ENCODE assay signal across 24 cellular contexts in genomic region chr5:37575541-37576489, GRCh38.
DNase-seq lines count a peak whose midpoint lies in the region; ATAC-seq, FAIRE-seq and TF ChIP-seq lines count a peak whose summit lies in the region.
"Had no signal": no experiment of that assay in that cellular context is flagged by ENCODE, and none has a peak within 500 bp of the region (broad histone marks: within the 10 kb centered on the region; RNA-seq: fewer than 3 reads in every experiment).

No MANE protein-coding gene starts in this region.

- H3K4me1 Mint-ChIP-seq in endodermal cell = peaks cover 13% of the 10 kb centered on the region

- DNase-seq in HTR-8/SVneo (ENCODE audit: insufficient read length, low spot score) (no peak), OCI-M1 (lab: John Stamatoyannopoulos, UW) (peak; percentile 78), endodermal cell (peak; percentile 49), mucosa of descending colon (no peak), NCI-H2029 treated with DMSO at 0.1 percent for 48 hours (lab: John Stamatoyannopoulos, UW) (no peak), OCI-M2 (lab: John Stamatoyannopoulos, UW; ENCODE audit: unreplicated experiment) (no peak)
- DNase-seq: activated CD8-positive, alpha-beta T cell treated with anti-CD3 and anti-CD28 coated beads, Interleukin-2, amount 10 ng/mL, durations not matched to agents 7 days and 5 days; amygdala; CD8-positive, alpha-beta T cell; dorsolateral prefrontal cortex; foreskin keratinocyte; NCI-H1417 treated with DMSO at 0.1 percent for 48 hours; NCI-H2107; NCI-H526 treated with DMSO at 0.1 percent for 48 hours; psoas muscle; stimulated activated CD4-positive, alpha-beta T cell treated with anti-CD3 and anti-CD28 coated beads, Interleukin-1b, Interleukin-23, amount 100 ng/mL, for 48 hours; uterus had no signal

- no peak overlapping the region for H3K9ac ChIP-seq in endodermal cell (ENCODE audit: extremely low read depth, low read length, poor library complexity, severe bottlenecking)

- no peak overlapping the region for H3K4me3 Mint-ChIP-seq in endodermal cell
- H3K4me3 Mint-ChIP-seq: activated CD8-positive, alpha-beta T cell treated with anti-CD3 and anti-CD28 coated beads, Interleukin-2, amount 10 ng/mL, durations not matched to agents 7 days and 5 days; CD8-positive, alpha-beta T cell; stimulated activated memory B cell treated with anti-CD40 and anti-IgM and Interleukin-4, amounts not matched to agents 10 μg/mL and 1 μg/mL and 100 μg/mL, for 72 hours; T-helper 2 cell treated with Interferon-gamma antibody and Interleukin-4, amounts not matched to agents 5 μg/mL and 100 μg/mL, for 36 hours had no signal

- H3K9me3 ChIP-seq in endodermal cell (ENCODE audit: control insufficient read depth, low read length) (no peaks in the 10 kb centered on the region), mucosa of descending colon (no peaks in the 10 kb centered on the region)
- H3K9me3 ChIP-seq: neutrophil, psoas muscle, uterus had no signal

- H3K27ac Mint-ChIP-seq in endodermal cell = no peak overlapping the region
- H3K27ac Mint-ChIP-seq: activated CD8-positive, alpha-beta T cell treated with anti-CD3 and anti-CD28 coated beads, Interleukin-2, amount 10 ng/mL, durations not matched to agents 7 days and 5 days; CD8-positive, alpha-beta T cell; stimulated activated memory B cell treated with anti-CD40 and anti-IgM and Interleukin-4, amounts not matched to agents 10 μg/mL and 1 μg/mL and 100 μg/mL, for 72 hours; T-helper 2 cell treated with Interferon-gamma antibody and Interleukin-4, amounts not matched to agents 5 μg/mL and 100 μg/mL, for 36 hours had no signal

- 82% methylated on average over 7 of the region's 8 CpGs; no CpG with 5 or more reads in 1 of the 2 experiments for WGBS in endodermal cell (ENCODE audit: insufficient coverage in 1 of 2, insufficient read length in 1 of 2), 2 experiments

- peak; percentile 57 for FAIRE-seq in HTR-8/SVneo (lab: Jason Lieb, UNC)
- FAIRE-seq: GM19239, keratinocyte had no signal

- peaks cover 52% of the 10 kb centered on the region for H3K27me3 ChIP-seq in endodermal cell (ENCODE audit: control insufficient read depth, insufficient read depth, low read length, poor library complexity, severe bottlenecking)
- H3K27me3 ChIP-seq: dorsolateral prefrontal cortex, foreskin keratinocyte, neutrophil, uterus had no signal

- peaks cover 38% of the 10 kb centered on the region for H3K27me3 Mint-ChIP-seq in endodermal cell (ENCODE audit: insufficient read depth)
- H3K27me3 Mint-ChIP-seq: stimulated activated memory B cell treated with anti-CD40 and anti-IgM and Interleukin-4, amounts not matched to agents 10 μg/mL and 1 μg/mL and 100 μg/mL, for 72 hours had no signal

- H3K4me1 ChIP-seq in endodermal cell (ENCODE audit: control insufficient read depth, insufficient read depth, low read length) (peaks cover 11% of the 10 kb centered on the region), mucosa of descending colon (ENCODE audit: low read depth) (peaks cover 18% of the 10 kb centered on the region)
- H3K4me1 ChIP-seq: foreskin keratinocyte, uterus had no signal

- no peak overlapping the region for H3K27ac ChIP-seq in endodermal cell (ENCODE audit: low read depth, low read length)
- H3K27ac ChIP-seq: dorsolateral prefrontal cortex, foreskin keratinocyte, neutrophil, psoas muscle, uterus had no signal

- no peaks in the 10 kb centered on the region for H3K9me3 Mint-ChIP-seq in endodermal cell
- H3K9me3 Mint-ChIP-seq: CD8-positive, alpha-beta T cell; stimulated activated memory B cell treated with anti-CD40 and anti-IgM and Interleukin-4, amounts not matched to agents 10 μg/mL and 1 μg/mL and 100 μg/mL, for 72 hours; T-helper 2 cell treated with Interferon-gamma antibody and Interleukin-4, amounts not matched to agents 5 μg/mL and 100 μg/mL, for 36 hours had no signal

- ATAC-seq in mucosa of descending colon (peak; percentile 77), GM19035 (IDR thresholded peaks at IDR 0.05; ENCODE audit: unreplicated experiment) (no peak)
- ATAC-seq: activated CD4-positive, CD25-positive, alpha-beta regulatory T cell treated with anti-CD3 and anti-CD28 coated beads, Interleukin-2, amount 50 U/mL, for 24 hours; activated CD8-positive, alpha-beta T cell treated with anti-CD3 and anti-CD28 coated beads, Interleukin-2, amount 10 ng/mL, durations not matched to agents 7 days and 5 days; CD8-positive, alpha-beta T cell; foreskin keratinocyte; stimulated activated memory B cell treated with anti-CD40 and anti-IgM and Interleukin-4, amounts not matched to agents 10 μg/mL and 1 μg/mL and 100 μg/mL, for 72 hours had no signal

- no peaks in the 10 kb centered on the region for H3K36me3 Mint-ChIP-seq in endodermal cell (ENCODE audit: low read depth)

- intact Hi-C loops in mucosa of descending colon (cut with DNase I, micrococcal nuclease) = no loop called here

- H3K4me3 ChIP-seq in endodermal cell (ENCODE audit: low read length) (no peak overlapping the region), mucosa of descending colon (no peak overlapping the region)
- H3K4me3 ChIP-seq: dorsolateral prefrontal cortex, psoas muscle, uterus had no signal

- H3K36me3 ChIP-seq in endodermal cell (ENCODE audit: control insufficient read depth, insufficient read depth, low read length) = no peaks in the 10 kb centered on the region
- no peaks in the 10 kb centered on the region for H3K36me3 ChIP-seq in mucosa of descending colon (ENCODE audit: low read depth)
- H3K36me3 ChIP-seq: neutrophil, uterus had no signal

- no peak for TF ChIP-seq CTCF in endodermal cell (conservative IDR thresholded peaks at IDR 0.05)
- no peak for TF ChIP-seq CTCF in mucosa of descending colon (IDR thresholded peaks at IDR 0.05)

Comparison
In these comparisons a context has a peak if more than half of its experiments do, and no peak if none do; other contexts are left out.
1. DNase-seq: peak in OCI-M1 (single experiment) and endodermal cell (single experiment); none in HTR-8/SVneo (single experiment), mucosa of descending colon (0 of 3), NCI-H2029 treated with DMSO at 0.1 percent for 48 hours (single experiment) and OCI-M2 (single experiment).